In the genomic region with DNA sequence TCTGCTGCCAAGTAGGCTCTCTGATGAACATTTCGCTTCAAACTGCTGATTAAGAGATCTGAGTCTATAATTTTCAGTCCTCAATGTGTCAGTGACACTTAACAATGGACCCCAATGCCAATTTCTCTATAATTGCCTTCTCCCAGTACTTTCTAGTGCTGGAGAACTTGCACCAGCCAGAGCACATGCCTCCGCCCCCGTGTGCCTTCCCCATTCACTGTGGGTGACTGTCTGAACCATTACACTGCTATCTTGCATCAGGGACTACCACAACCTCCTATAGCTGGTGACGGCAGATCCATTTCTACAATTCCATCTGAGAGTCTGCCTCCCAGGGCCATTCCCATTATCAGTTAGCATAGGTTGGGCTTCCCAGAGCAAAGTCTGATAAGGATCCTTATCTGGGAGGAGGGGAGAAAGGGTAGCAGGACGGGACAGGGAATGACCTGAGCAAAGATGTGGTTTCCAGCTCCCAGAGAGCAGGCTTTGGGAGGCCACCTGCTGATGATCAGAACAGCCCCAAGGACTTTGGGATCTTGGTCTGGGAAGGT, we compare ENCODE assay signal across 1 cellular context.
A peak's percentile ranks its signal among the peaks of the same experiment; 100 is the strongest.
TF ChIP-seq lines count a peak whose summit lies in the region.

No MANE protein-coding gene starts in this region.

TF ChIP-seq in SK-N-SH, 30 proteins besides CTCF, POLR2A, EP300 and RAD21 (continued from another document):
- TF ChIP-seq SIN3A (IDR thresholded peaks at IDR 0.05; ENCODE audit: borderline replicate concordance, low read depth, low read length) (no peak), TCF12 (IDR thresholded peaks at IDR 0.05) (peak; percentile 27; the same call in 1 of the 2 replicates), MXI1 (IDR thresholded peaks at IDR 0.05; ENCODE audit: low read depth, low read length) (peak; percentile 71; the same call in 1 of the 2 replicates), RCOR1 (IDR thresholded peaks at IDR 0.05; ENCODE audit: low read length) (peak; percentile 90), NFIC (IDR thresholded peaks at IDR 0.05; ENCODE audit: borderline replicate concordance) (no peak)
